In genomic region chr1:195188821-195189220, GRCh38 we compare ENCODE assay signal across 27 cellular contexts.
DNase-seq lines count a peak whose midpoint lies in the region; ATAC-seq lines count a peak whose summit lies in the region.
"Had no signal": no experiment of that assay in that cellular context is flagged by ENCODE, and none has a peak within 500 bp of the region (broad histone marks: within the 10 kb centered on the region; RNA-seq: fewer than 3 reads in every experiment).

No MANE protein-coding gene starts in this region.

- H3K14ac ChIP-seq in mesenchymal stem cell (ENCODE audit: low read length in 2 of 2), result no peak overlapping the region

- H3K27me3 Mint-ChIP-seq in activated CD4-positive, alpha-beta T cell treated with anti-CD3 and anti-CD28 coated beads, Interleukin-2, amount 10 ng/mL, durations not matched to agents 7 days and 5 days, result peaks cover 4% of the 10 kb centered on the region

- POLR2A ChIA-PET in activated CD4-positive, alpha-beta T cell treated with anti-CD3 and anti-CD28 coated beads, Interleukin-2, amount 10 ng/mL, durations not matched to agents 7 days and 5 days (lab: Charles Lee), result no interaction called here

- DNase-seq in ELR (ENCODE audit: low read depth), result peak; percentile 50
- DNase-seq in M059J (ENCODE audit: low read depth), result peak; percentile 7
- DNase-seq in astrocyte of the hippocampus (ENCODE audit: low read depth, low spot score), result peak; percentile 19
- DNase-seq in mesenchymal stem cell, result peak; percentile 2
- DNase-seq in G401 (ENCODE audit: low spot score), result no peak
- no peak for DNase-seq in stimulated activated CD4-positive, alpha-beta T cell treated with anti-CD3 and anti-CD28 coated beads, Interleukin-2, amount 100 ng/mL, for 24 hours
- DNase-seq in activated CD4-positive, alpha-beta T cell treated with anti-CD3 and anti-CD28 coated beads, Interleukin-2, amount 10 ng/mL, durations not matched to agents 7 days and 5 days, result no peak
- DNase-seq: activated CD4-positive, CD25-positive, alpha-beta regulatory T cell treated with anti-CD3 and anti-CD28 coated beads, Interleukin-2, amount 50 U/mL, for 72 hours; activated CD8-positive, alpha-beta T cell treated with anti-CD3 and anti-CD28 coated beads, Interleukin-2, amount 10 ng/mL, durations not matched to agents 7 days and 5 days; activated effector memory CD4-positive, alpha-beta T cell treated with Interleukin-2 at 50 U/mL for 16 hours; activated T-cell treated with anti-CD3 and anti-CD28 coated beads for 4 hours; DND-41; NCI-H1694 treated with DMSO at 0.1 percent for 48 hours; posterior cingulate gyrus; sigmoid colon; stimulated activated CD4-positive, alpha-beta T cell treated with anti-CD3 and anti-CD28 coated beads, Interleukin-15, amount 100 ng/mL, for 24 hours; stimulated activated naive CD4-positive, alpha-beta T cell; T-helper 1 cell; upper lobe of right lung had no signal

- no peak overlapping the region for H2BK120ac ChIP-seq in mesenchymal stem cell (ENCODE audit: low read depth, low read length)

- no peaks in the 10 kb centered on the region for H3K79me1 ChIP-seq in mesenchymal stem cell (replicated peaks; ENCODE audit: low read length, poor library complexity, severe bottlenecking)

- H3K4me1 Mint-ChIP-seq in activated CD4-positive, alpha-beta T cell treated with anti-CD3 and anti-CD28 coated beads, Interleukin-2, amount 10 ng/mL, durations not matched to agents 7 days and 5 days, result peaks cover 4% of the 10 kb centered on the region
- H3K4me1 Mint-ChIP-seq: neural crest cell had no signal

- peaks cover 6% of the 10 kb centered on the region for H3K9me3 ChIP-seq in mesenchymal stem cell (ENCODE audit: control insufficient read depth, low read length)
- H3K9me3 ChIP-seq: BLaER1, sigmoid colon, SJSA1, suprapubic skin, upper lobe of right lung had no signal

- H2BK12ac ChIP-seq in mesenchymal stem cell (ENCODE audit: low read length in 2 of 2), result no peak overlapping the region

- no peak overlapping the region for H4K8ac ChIP-seq in mesenchymal stem cell (ENCODE audit: low read length)

- no peak overlapping the region for H3K4ac ChIP-seq in mesenchymal stem cell (ENCODE audit: low read depth in 1 of 2, low read length in 2 of 2)

- no peak overlapping the region for H3K4me2 ChIP-seq in mesenchymal stem cell (ENCODE audit: low read length, poor library complexity, severe bottlenecking)
- H3K4me2 ChIP-seq: BLaER1 had no signal

- no peak overlapping the region for H3K4me3 ChIP-seq in mesenchymal stem cell (ENCODE audit: insufficient read depth in 1 of 2, low read depth in 1 of 2, low read length in 2 of 2)
- H3K4me3 ChIP-seq: BLaER1, GM12878, lung, sigmoid colon, SJSA1, suprapubic skin, upper lobe of right lung had no signal

- no peak overlapping the region for H3K23ac ChIP-seq in mesenchymal stem cell (ENCODE audit: low read length in 2 of 2)

- WGBS in mesenchymal stem cell, result no CpG with 5 or more reads among the region's 3 CpGs

- H3K27ac ChIP-seq in mesenchymal stem cell (ENCODE audit: low read length, poor library complexity, severe bottlenecking), result no peak overlapping the region
- H3K27ac ChIP-seq: BLaER1, sigmoid colon, SJSA1, suprapubic skin, upper lobe of right lung had no signal

- H2AFZ ChIP-seq in mesenchymal stem cell (ENCODE audit: low read depth, low read length), result no peak overlapping the region

- H3K4me1 ChIP-seq in mesenchymal stem cell (ENCODE audit: control insufficient read depth, insufficient read depth, low read depth, low read length), result no peaks in the 10 kb centered on the region
- H3K4me1 ChIP-seq: BLaER1, SJSA1, suprapubic skin, upper lobe of right lung had no signal

- H3K9me3 Mint-ChIP-seq in activated CD4-positive, alpha-beta T cell treated with anti-CD3 and anti-CD28 coated beads, Interleukin-2, amount 10 ng/mL, durations not matched to agents 7 days and 5 days, result peaks cover 3% of the 10 kb centered on the region

- no peak overlapping the region for H2BK5ac ChIP-seq in mesenchymal stem cell (ENCODE audit: low read depth, low read length, poor library complexity, severe bottlenecking)

- CTCF ChIA-PET in activated CD4-positive, alpha-beta T cell treated with anti-CD3 and anti-CD28 coated beads, Interleukin-2, amount 10 ng/mL, durations not matched to agents 7 days and 5 days (lab: Charles Lee), result no interaction called here

- H3K27me3 ChIP-seq in mesenchymal stem cell (ENCODE audit: control insufficient read depth in 1 of 2, insufficient read depth in 1 of 2, low read length in 2 of 2), result no peaks in the 10 kb centered on the region
- H3K27me3 ChIP-seq: BLaER1, sigmoid colon, SJSA1, suprapubic skin, upper lobe of right lung had no signal

- no peak overlapping the region for H2AK5ac ChIP-seq in mesenchymal stem cell (ENCODE audit: low read length, severe bottlenecking)

- no peak overlapping the region for H2BK15ac ChIP-seq in mesenchymal stem cell (ENCODE audit: low read depth, poor library complexity, severe bottlenecking)

- ATAC-seq in HG03432 (IDR thresholded peaks at IDR 0.05; ENCODE audit: unreplicated experiment), result no peak
- ATAC-seq: activated CD8-positive, alpha-beta T cell treated with anti-CD3 and anti-CD28 coated beads, Interleukin-2, amount 10 ng/mL, durations not matched to agents 7 days and 5 days; GM12878; HepG2; upper lobe of right lung had no signal

- no peak overlapping the region for H3K9ac ChIP-seq in mesenchymal stem cell (ENCODE audit: low read length)
- H3K9ac ChIP-seq: BLaER1 had no signal

- no peak overlapping the region for H4K91ac ChIP-seq in mesenchymal stem cell (ENCODE audit: low read length)

- H3K18ac ChIP-seq in mesenchymal stem cell (ENCODE audit: low read depth in 1 of 2, low read length in 2 of 2), result no peak overlapping the region

- H3K27ac Mint-ChIP-seq in activated CD4-positive, alpha-beta T cell treated with anti-CD3 and anti-CD28 coated beads, Interleukin-2, amount 10 ng/mL, durations not matched to agents 7 days and 5 days, result no peak overlapping the region
- H3K27ac Mint-ChIP-seq: activated CD8-positive, alpha-beta T cell treated with anti-CD3 and anti-CD28 coated beads, Interleukin-2, amount 10 ng/mL, durations not matched to agents 7 days and 5 days had no signal

- H3K4me3 Mint-ChIP-seq in activated CD4-positive, alpha-beta T cell treated with anti-CD3 and anti-CD28 coated beads, Interleukin-2, amount 10 ng/mL, durations not matched to agents 7 days and 5 days, result no peak overlapping the region
- H3K4me3 Mint-ChIP-seq: activated CD8-positive, alpha-beta T cell treated with anti-CD3 and anti-CD28 coated beads, Interleukin-2, amount 10 ng/mL, durations not matched to agents 7 days and 5 days; neural crest cell had no signal

- in situ Hi-C loops in G401 (cut with HindIII; ENCODE audit: low sequenced_read_pairs), result no loop called here

- no peaks in the 10 kb centered on the region for H3K36me3 Mint-ChIP-seq in activated CD4-positive, alpha-beta T cell treated with anti-CD3 and anti-CD28 coated beads, Interleukin-2, amount 10 ng/mL, durations not matched to agents 7 days and 5 days (ENCODE audit: low read depth)

- H3K36me3 ChIP-seq in mesenchymal stem cell (ENCODE audit: control insufficient read depth in 1 of 2, insufficient read depth in 2 of 2, low read depth in 1 of 2, low read length in 2 of 2), result no peaks in the 10 kb centered on the region
- H3K36me3 ChIP-seq: BLaER1, sigmoid colon, SJSA1, suprapubic skin, upper lobe of right lung had no signal

Comparison
In these comparisons a context has a peak if more than half of its experiments do, and no peak if none do; other contexts are left out.
1. DNase-seq: peak in ELR (single experiment), M059J (single experiment), astrocyte of the hippocampus (single experiment) and mesenchymal stem cell (single experiment); none in G401 (single experiment), stimulated activated CD4-positive, alpha-beta T cell treated with anti-CD3 and anti-CD28 coated beads, Interleukin-2, amount 100 ng/mL, for 24 hours (0 of 2) and activated CD4-positive, alpha-beta T cell treated with anti-CD3 and anti-CD28 coated beads, Interleukin-2, amount 10 ng/mL, durations not matched to agents 7 days and 5 days (single experiment).